20 cellular contexts compared by ENCODE assay signal in the genomic region with DNA sequence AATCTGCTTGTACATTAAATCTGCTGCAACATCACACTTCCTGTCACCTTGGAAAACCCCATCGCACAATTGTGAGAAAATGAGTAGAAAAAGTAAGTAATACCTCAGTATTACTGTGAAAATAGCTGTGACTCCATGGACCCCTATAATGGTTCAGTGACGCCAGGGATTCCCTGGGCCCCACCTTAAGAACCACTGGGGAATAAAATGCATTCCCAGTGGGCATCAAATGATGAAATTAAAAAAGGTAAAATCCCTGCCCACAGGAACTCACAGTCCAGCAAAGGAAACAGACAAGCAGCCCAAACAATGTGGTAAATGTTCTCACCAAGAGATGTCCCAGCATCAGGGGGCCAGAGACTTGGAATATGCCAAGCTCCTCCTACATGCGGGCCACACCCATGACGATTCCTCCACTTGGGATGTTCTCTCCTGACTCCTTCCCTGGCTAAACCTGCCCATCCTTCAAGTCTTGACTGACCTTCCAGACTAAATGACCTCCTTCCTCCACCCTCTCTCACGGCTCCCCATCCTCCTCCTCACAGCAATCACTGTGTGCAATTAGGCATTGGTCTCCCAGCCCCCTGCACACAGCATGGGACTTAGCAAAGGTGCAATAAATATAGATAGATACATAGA. TPM values are rescaled to one million over a fixed set of nuclear protein-coding genes. Genes with fewer than 3 reads are reported as not detected.
DNase-seq lines count a peak whose midpoint lies in the region; ATAC-seq, FAIRE-seq and TF ChIP-seq lines count a peak whose summit lies in the region.
"Had no signal": no experiment of that assay in that cellular context is flagged by ENCODE, and none has a peak within 500 bp of the region (broad histone marks: within the 10 kb centered on the region; RNA-seq: fewer than 3 reads in every experiment).

No MANE protein-coding gene starts in this region.

- no peak overlapping the region for H3K27ac Mint-ChIP-seq in naive thymus-derived CD8-positive, alpha-beta T cell

- POLR2A ChIA-PET in GM10248 (lab: Yijun Ruan, JAX): no interaction called here
- POLR2A ChIA-PET in naive thymus-derived CD8-positive, alpha-beta T cell (lab: Charles Lee): no interaction called here

- H3K36me3 Mint-ChIP-seq in naive thymus-derived CD8-positive, alpha-beta T cell: peaks cover 0 to 13% (median 4%) of the 10 kb centered on the region in 3 donors

- H3K27me3 Mint-ChIP-seq in naive thymus-derived CD8-positive, alpha-beta T cell: peaks cover 24 to 73% (median 54%) of the 10 kb centered on the region in 5 donors

- H3K4me3 ChIP-seq in BE2C (ENCODE audit: low read depth, low read length) (no peak overlapping the region), cardiac fibroblast (replicated peaks in 1 of 2; ENCODE audit: low read depth in 2 of 2, low read length in 2 of 2) (no peak overlapping the region)
- H3K4me3 ChIP-seq: K562 had no signal

- peak; percentile 21 for FAIRE-seq in GM12892 (lab: Jason Lieb, UNC)
- FAIRE-seq: K562 had no signal

- peaks cover 0 to 23% (median 6%) of the 10 kb centered on the region in 9 donors for H3K9me3 Mint-ChIP-seq in naive thymus-derived CD8-positive, alpha-beta T cell

- no peaks in the 10 kb centered on the region for H3K36me3 ChIP-seq in BE2C

- DNase-seq in BE2C (peak; percentile 56), GM12892 (ENCODE audit: insufficient read length) (no peak), cardiac fibroblast (ENCODE audit: low read depth in 2 of 2) (peak; percentile 28 to 77), left kidney (ENCODE audit: low read depth, low spot score) (peak; percentile 15), GM10248 (ENCODE audit: extremely low spot score) (no peak), DMS53 treated with DMSO at 0.1 percent for 48 hours (lab: John Stamatoyannopoulos, UW; ENCODE audit: unreplicated experiment) (no peak), DMS 273 (lab: John Stamatoyannopoulos, UW; ENCODE audit: unreplicated experiment) (no peak)
- DNase-seq in naive thymus-derived CD8-positive, alpha-beta T cell: no peak
- DNase-seq: ACHN, AML-193, COR-L47, GF-D8, NCI-H1105 treated with DMSO at 0.1 percent for 48 hours, NCI-H1694, NCI-H2081 treated with DMSO at 0.1 percent for 48 hours, NCI-H748 treated with DMSO at 0.1 percent for 48 hours, OCI-M1, Right ventricle myocardium superior had no signal

- H3K4me1 ChIP-seq in BE2C: no peaks in the 10 kb centered on the region

- peaks cover 32% of the 10 kb centered on the region for H3K27me3 ChIP-seq in BE2C

- no peak for TF ChIP-seq POLR2A in GM12892 (IDR thresholded peaks at IDR 0.05; ENCODE audit: low read depth, low read length)

- H3K4me1 Mint-ChIP-seq in naive thymus-derived CD8-positive, alpha-beta T cell: peaks cover 9 to 28% (median 17%) of the 10 kb centered on the region in 4 donors

- CTCF ChIA-PET in GM10248 (lab: Yijun Ruan, JAX): no interaction called here

- peaks cover 3% of the 10 kb centered on the region; the same call in 1 of the 2 replicates for H3K9me3 ChIP-seq in BE2C

- TF ChIP-seq CTCF in BE2C (IDR thresholded peaks at IDR 0.05; ENCODE audit: low read depth, low read length): no peak
- TF ChIP-seq CTCF in cardiac fibroblast (IDR thresholded peaks at IDR 0.05; ENCODE audit: low read depth, low read length): no peak
- no peak for TF ChIP-seq CTCF in GM10248 (IDR thresholded peaks at IDR 0.05; ENCODE audit: control extremely low read depth, extremely low read depth, low read depth, missing control alignments)

- no peak for ATAC-seq in naive thymus-derived CD8-positive, alpha-beta T cell
- ATAC-seq: K562 had no signal

- H3K4me3 Mint-ChIP-seq in naive thymus-derived CD8-positive, alpha-beta T cell: no peak overlapping the region

RNA-seq across cellular contexts. Expression of gene EVC2, which starts 2.6 kb away (rescaled TPM):
- not detected for polyA plus RNA-seq in BE2C (2012; ENCODE audit: insufficient read depth, insufficient read length, low read depth)
- 0.61 TPM for polyA plus RNA-seq in GM12892 (2012; ENCODE audit: missing spikeins)
- under 1 TPM in 1 of 2 experiments, not detected in 1; 0.11 TPM for total RNA-seq in naive thymus-derived CD8-positive, alpha-beta T cell
- polyA plus RNA-seq in naive thymus-derived CD8-positive, alpha-beta T cell: under 1 TPM in 1 of 3 donors, not detected in 2; 0.20 TPM
- total RNA-seq: NCI-H460 had no signal

RNA-seq across cellular contexts. Expression of gene EVC, which starts 5.2 kb away (rescaled TPM):
- polyA plus RNA-seq in BE2C (2012; ENCODE audit: insufficient read depth, insufficient read length, low read depth): 0.57 TPM
- polyA plus RNA-seq in GM12892 (2012; ENCODE audit: missing spikeins): 5.2 TPM
- under 1 TPM in 1 of 2 experiments, not detected in 1; 0.05 TPM for total RNA-seq in naive thymus-derived CD8-positive, alpha-beta T cell
- not detected for polyA plus RNA-seq in naive thymus-derived CD8-positive, alpha-beta T cell

Comparison
In these comparisons a context has a peak if more than half of its experiments do, and no peak if none do; other contexts are left out.
1. DNase-seq: peak in BE2C (single experiment), cardiac fibroblast (2 of 2) and left kidney (single experiment); none in GM12892 (single experiment), GM10248 (single experiment), DMS53 treated with DMSO at 0.1 percent for 48 hours (single experiment), naive thymus-derived CD8-positive, alpha-beta T cell (0 of 10) and DMS 273 (single experiment).